In genomic region chr2:131493199-131494018, GRCh38 we compare ENCODE assay signal across 9 cellular contexts. TPM values are rescaled to one million over a fixed set of nuclear protein-coding genes. Genes with fewer than 3 reads are reported as not detected.
DNase-seq lines count a peak whose midpoint lies in the region; ATAC-seq, FAIRE-seq and TF ChIP-seq lines count a peak whose summit lies in the region.
"Had no signal": no experiment of that assay in that cellular context is flagged by ENCODE, and none has a peak within 500 bp of the region (broad histone marks: within the 10 kb centered on the region; RNA-seq: fewer than 3 reads in every experiment).

No MANE protein-coding gene starts in this region.

- peaks cover 0 to 3% (median 0%) of the 10 kb centered on the region in 3 donors for H3K27me3 Mint-ChIP-seq in CD14-positive monocyte (ENCODE audit: low read depth in 3 of 3)

- H3K36me3 ChIP-seq in adrenal gland (replicated peaks in 1 of 2) (no peaks in the 10 kb centered on the region), keratinocyte (ENCODE audit: control insufficient read depth in 2 of 2, extremely low read depth in 1 of 2, insufficient read depth in 2 of 2, low read length in 2 of 2) (peaks cover 0 to 9% of the 10 kb centered on the region in 2 experiments), stomach (peaks cover 0 to 11% (median 6%) of the 10 kb centered on the region in 4 donors)

- peak overlapping the region; percentile 97 for H3K9ac ChIP-seq in keratinocyte (ENCODE audit: control insufficient read depth, extremely low read depth, insufficient read depth, low read length)

- DNase-seq in CD14-positive monocyte (ENCODE audit: low spot score) (no peak), adrenal gland (no peak), keratinocyte (ENCODE audit: low read depth, low spot score) (no peak), stomach (no peak), AG20443 (ENCODE audit: low spot score) (no peak), glomerular visceral epithelial cell (ENCODE audit: extremely low spot score) (no peak)

- no peaks in the 10 kb centered on the region for H3K9me1 ChIP-seq in keratinocyte (ENCODE audit: control insufficient read depth, extremely low read depth, insufficient read depth, low read length)

- peak overlapping the region; percentile 94 to 98 for H3K4me3 Mint-ChIP-seq in CD14-positive monocyte

- no peaks in the 10 kb centered on the region for H3K9me3 ChIP-seq in adrenal gland (replicated peaks in 1 of 3)
- H3K9me3 ChIP-seq in keratinocyte (ENCODE audit: control insufficient read depth, low read depth, low read length) = no peaks in the 10 kb centered on the region
- no peaks in the 10 kb centered on the region for H3K9me3 ChIP-seq in stomach

- H3K4me3 ChIP-seq in adrenal gland (peak overlapping the region; percentile 21 to 99 (median 56)), keratinocyte (ENCODE audit: control insufficient read depth in 2 of 3, extremely low read depth in 1 of 3, insufficient read depth in 2 of 3, low read depth in 1 of 3, low read length in 3 of 3) (peak overlapping the region; percentile 82 to 91 (median 82)), stomach (peak overlapping the region; percentile 74 to 94 (median 86))

- H3K4me2 ChIP-seq in keratinocyte (ENCODE audit: control insufficient read depth, extremely low read depth, insufficient read depth, low read depth, low read length) = peak overlapping the region; percentile 85

- H3K4me1 ChIP-seq in adrenal gland (replicated peaks in 1 of 2) = peaks cover 14 to 18% of the 10 kb centered on the region in 2 donors
- H3K4me1 ChIP-seq in keratinocyte (ENCODE audit: control insufficient read depth, extremely low read depth, insufficient read depth, low read length) = peaks cover 7% of the 10 kb centered on the region
- peaks cover 15 to 55% (median 36%) of the 10 kb centered on the region in 4 donors for H3K4me1 ChIP-seq in stomach

- peak overlapping the region; percentile 89 to 95 (median 94) for H3K27ac Mint-ChIP-seq in CD14-positive monocyte

- H3K4me1 Mint-ChIP-seq in CD14-positive monocyte = peaks cover 37% of the 10 kb centered on the region

- intact Hi-C loops in CD14-positive monocyte (cut with micrococcal nuclease) (no loop called here), adrenal gland (cut with DNase I) (loop anchor here (5.0 to 10.0 kb wide), 2 partner anchors 79 to 179 kb away; no protein-coding TSS in a partner anchor), stomach (cut with DNase I; ENCODE audit: low total_unique reads) (no loop called here)

- ATAC-seq in GM19452 (IDR thresholded peaks at IDR 0.05; ENCODE audit: unreplicated experiment) = peak; percentile 28
- ATAC-seq in HG03469 (IDR thresholded peaks at IDR 0.05; ENCODE audit: unreplicated experiment) = peak; percentile 5

- H3K27ac ChIP-seq in adrenal gland = peak overlapping the region; percentile 62 to 98 (median 87)
- peak overlapping the region; percentile 86 for H3K27ac ChIP-seq in keratinocyte (ENCODE audit: control insufficient read depth, insufficient read depth, low read length)
- H3K27ac ChIP-seq in stomach = peak overlapping the region; percentile 89 to 95 (median 93)

- TF ChIP-seq CTCF in CD14-positive monocyte (IDR thresholded peaks at IDR 0.05) (no peak), adrenal gland (IDR thresholded peaks at IDR 0.05) (no peak), keratinocyte (optimal IDR thresholded peaks at IDR 0.05 in 1 of 3, IDR thresholded peaks at IDR 0.05 in 1 of 3, conservative IDR thresholded peaks at IDR 0.05 in 1 of 3; ENCODE audit: extremely low read depth in 1 of 3, insufficient read depth in 2 of 3, low read length in 3 of 3) (no peak), stomach (IDR thresholded peaks at IDR 0.05) (no peak)

- no peak for TF ChIP-seq POLR2A in adrenal gland (IDR thresholded peaks at IDR 0.05)
- TF ChIP-seq POLR2A in stomach (IDR thresholded peaks at IDR 0.05) = no peak

- peaks cover 9 to 10% of the 10 kb centered on the region in 2 donors for H3K36me3 Mint-ChIP-seq in CD14-positive monocyte

- FAIRE-seq in keratinocyte (lab: Jason Lieb, UNC) = no peak

- H3K79me2 ChIP-seq in keratinocyte (ENCODE audit: control insufficient read depth, insufficient read depth, low read length) = peaks cover 79% of the 10 kb centered on the region

- H3K27me3 ChIP-seq in adrenal gland (no peaks in the 10 kb centered on the region), keratinocyte (ENCODE audit: control insufficient read depth, extremely low read depth, insufficient read depth, low read length) (no peaks in the 10 kb centered on the region), stomach (no peaks in the 10 kb centered on the region)

- peak overlapping the region; percentile 81 for H2AFZ ChIP-seq in keratinocyte (ENCODE audit: control insufficient read depth, low read length)

- WGBS in adrenal gland, 4 donors = 1 to 3% (median 1%) methylated on average over 22 to 41 of the region's 41 CpGs
- whole genome bisulfite sequencing in stomach, 5 donors = 0 to 3% (median 1%) methylated on average over 31 to 41 of the region's 41 CpGs

- H3K9me3 Mint-ChIP-seq in CD14-positive monocyte = peaks cover 0 to 2% (median 0%) of the 10 kb centered on the region in 7 donors

- TF ChIP-seq EP300 in stomach (IDR thresholded peaks at IDR 0.05) = no peak

- dilution Hi-C loops in keratinocyte (cut with MboI; ENCODE audit: extremely low pct_ligation_motif_present, low sequenced_read_pairs) = no loop called here

- H4K20me1 ChIP-seq in keratinocyte (ENCODE audit: control insufficient read depth, extremely low read depth, insufficient read depth, low read length) = no peaks in the 10 kb centered on the region

RNA-seq across cellular contexts. Expression of gene MZT2A, which starts 1.2 kb away (rescaled TPM):
- polyA plus RNA-seq in CD14-positive monocyte (10 to 100 TPM; 13.6 to 26.0 TPM), adrenal gland (100 to 1,000 TPM in 2 of 3 donors, 10 to 100 TPM in 1; 12.4 to 184 (median 182) TPM), keratinocyte (71.2 to 128 TPM (median 82.7 TPM) in 3 replicates), stomach (100 to 1,000 TPM; 123 to 231 (median 152) TPM)
- total RNA-seq in adrenal gland (100 to 1,000 TPM in 6 of 8 donors, 10 to 100 TPM in 2; 68.8 to 226 (median 127) TPM), stomach (100 to 1,000 TPM in 1 of 5 donors, 10 to 100 TPM in 3, not detected in 1; 11.6 to 187 (median 73.8) TPM)
- 9.5 TPM for polyA plus RNA-seq in keratinocyte (2011; ENCODE audit: low read depth)
- polyA plus RNA-seq in keratinocyte (2011; cell fraction: cytosol; rRNA removed) = 38.8 and 83.3 TPM in 2 replicates
- polyA plus RNA-seq in keratinocyte (2011; cell fraction: nucleus; rRNA removed) = 21.0 and 24.1 TPM in 2 replicates
- polyA plus RNA-seq in keratinocyte (2012; ENCODE audit: low replicate concordance) = 74.7 and 182 TPM in 2 replicates
- polyA minus RNA-seq in keratinocyte = 11.1 to 16.5 TPM (median 11.5 TPM) in 3 replicates
- 123 TPM for polyA minus RNA-seq in keratinocyte (2011; cell fraction: cytosol; rRNA and poly(A)+ RNA removed)
- 15.3 and 22.2 TPM in 2 replicates for polyA minus RNA-seq in keratinocyte (2011; cell fraction: nucleus; rRNA and poly(A)+ RNA removed)

RNA-seq across cellular contexts. Expression of gene TUBA3D, which starts 17.5 kb away (rescaled TPM):
- polyA plus RNA-seq in CD14-positive monocyte = not detected
- total RNA-seq in adrenal gland = not detected
- under 1 TPM in 1 of 3 donors, not detected in 2; 0.10 TPM for polyA plus RNA-seq in adrenal gland
- not detected in 3 replicates for polyA plus RNA-seq in keratinocyte
- polyA plus RNA-seq in keratinocyte (2011; ENCODE audit: low read depth) = not detected
- not detected in 2 replicates for polyA plus RNA-seq in keratinocyte (2011; cell fraction: cytosol; rRNA removed)
- polyA plus RNA-seq in keratinocyte (2011; cell fraction: nucleus; rRNA removed) = not detected in 2 replicates
- 0.10 and 0.21 TPM in 2 replicates for polyA plus RNA-seq in keratinocyte (2012; ENCODE audit: low replicate concordance)
- not detected in 3 replicates for polyA minus RNA-seq in keratinocyte
- polyA minus RNA-seq in keratinocyte (2011; cell fraction: cytosol; rRNA and poly(A)+ RNA removed) = not detected
- not detected in 2 replicates for polyA minus RNA-seq in keratinocyte (2011; cell fraction: nucleus; rRNA and poly(A)+ RNA removed)
- total RNA-seq in stomach = not detected
- under 1 TPM in 1 of 3 donors, not detected in 2; 0.92 TPM for polyA plus RNA-seq in stomach
- total RNA-seq: SK-MEL-5 had no signal

RNA-seq across cellular contexts. Expression of gene CCDC74A, which starts 34.3 kb away (rescaled TPM):
- polyA plus RNA-seq in CD14-positive monocyte = not detected
- 10 to 100 TPM in 7 of 8 donors, 1 to 10 TPM in 1; 8.4 to 77.1 (median 35.2) TPM for total RNA-seq in adrenal gland
- 10 to 100 TPM; 13.9 to 74.4 (median 58.3) TPM for polyA plus RNA-seq in adrenal gland
- 3.7 to 5.1 TPM (median 4.3 TPM) in 3 replicates for polyA plus RNA-seq in keratinocyte
- polyA plus RNA-seq in keratinocyte (2011; ENCODE audit: low read depth) = not detected
- 2.1 and 2.6 TPM in 2 replicates for polyA plus RNA-seq in keratinocyte (2011; cell fraction: cytosol; rRNA removed)
- polyA plus RNA-seq in keratinocyte (2011; cell fraction: nucleus; rRNA removed) = 5.7 and 5.9 TPM in 2 replicates
- polyA plus RNA-seq in keratinocyte (2012; ENCODE audit: low replicate concordance) = 0.66 and 3.5 TPM in 2 replicates
- polyA minus RNA-seq in keratinocyte = 1.4 to 3.4 TPM (median 2.5 TPM) in 3 replicates
- 3.8 TPM for polyA minus RNA-seq in keratinocyte (2011; cell fraction: cytosol; rRNA and poly(A)+ RNA removed)
- polyA minus RNA-seq in keratinocyte (2011; cell fraction: nucleus; rRNA and poly(A)+ RNA removed) = 1.1 and 1.2 TPM in 2 replicates
- 1 to 10 TPM in 3 of 5 donors, under 1 TPM in 1, not detected in 1; 0.45 to 5.3 (median 2.5) TPM for total RNA-seq in stomach
- 1 to 10 TPM; 2.5 to 7.3 (median 6.0) TPM for polyA plus RNA-seq in stomach

Comparison
In these comparisons a context has a peak if more than half of its experiments do, and no peak if none do; other contexts are left out.
1. intact Hi-C loops: an anchor here in adrenal gland (5.0 to 10.0 kb wide); none called in CD14-positive monocyte and stomach.